ENCODE assay signal across 10 cellular contexts in genomic region chr6:109002100-109002697, GRCh38.
DNase-seq lines count a peak whose midpoint lies in the region; ATAC-seq and TF ChIP-seq lines count a peak whose summit lies in the region.
"Had no signal": no experiment of that assay in that cellular context is flagged by ENCODE, and none has a peak within 500 bp of the region (broad histone marks: within the 10 kb centered on the region; RNA-seq: fewer than 3 reads in every experiment).

No MANE protein-coding gene starts in this region.

- H3K4me3 ChIP-seq in fibroblast of villous mesenchyme (ENCODE audit: low read depth, low read length): no peak overlapping the region
- H3K4me3 ChIP-seq: A549 had no signal

- H3K4me3 Mint-ChIP-seq in natural killer cell: no peak overlapping the region
- H3K4me3 Mint-ChIP-seq in natural killer cell treated with Interleukin-12 subunit alpha and Interleukin-12 subunit beta and Interleukin-15 and Interleukin-18, amount 100 ng/mL, for 72 hours: no peak overlapping the region

- peak overlapping the region; percentile 1 to 69 for H3K27ac Mint-ChIP-seq in natural killer cell
- H3K27ac Mint-ChIP-seq in natural killer cell treated with Interleukin-12 subunit alpha and Interleukin-12 subunit beta and Interleukin-15 and Interleukin-18, amount 100 ng/mL, for 72 hours: peak overlapping the region in 1 of 2 donors; percentile 35

- ATAC-seq in natural killer cell (no peak), omental fat pad (ENCODE audit: low FRiP score) (peak; percentile 95)
- ATAC-seq in natural killer cell treated with Interleukin-12 subunit alpha and Interleukin-12 subunit beta and Interleukin-15 and Interleukin-18, amount 100 ng/mL, for 72 hours: no peak
- ATAC-seq: A549 had no signal

- H3K9me3 Mint-ChIP-seq in natural killer cell: no peaks in the 10 kb centered on the region
- H3K9me3 Mint-ChIP-seq in natural killer cell treated with Interleukin-12 subunit alpha and Interleukin-12 subunit beta and Interleukin-15 and Interleukin-18, amount 100 ng/mL, for 72 hours: no peaks in the 10 kb centered on the region

- peaks cover 19% of the 10 kb centered on the region for H3K36me3 Mint-ChIP-seq in natural killer cell
- H3K36me3 Mint-ChIP-seq in natural killer cell treated with Interleukin-12 subunit alpha and Interleukin-12 subunit beta and Interleukin-15 and Interleukin-18, amount 100 ng/mL, for 72 hours: no peaks in the 10 kb centered on the region

- no peaks in the 10 kb centered on the region for H3K27me3 Mint-ChIP-seq in natural killer cell (ENCODE audit: low read depth in 2 of 2)
- no peaks in the 10 kb centered on the region for H3K27me3 Mint-ChIP-seq in natural killer cell treated with Interleukin-12 subunit alpha and Interleukin-12 subunit beta and Interleukin-15 and Interleukin-18, amount 100 ng/mL, for 72 hours

- no peak for DNase-seq in natural killer cell
- no peak for DNase-seq in natural killer cell treated with Interleukin-12 subunit alpha and Interleukin-12 subunit beta and Interleukin-15 and Interleukin-18, amount 100 ng/mL, for 72 hours (ENCODE audit: low spot score)
- DNase-seq in fibroblast of villous mesenchyme (ENCODE audit: low read depth): peak; percentile 69
- no peak for DNase-seq in omental fat pad (ENCODE audit: low spot score)
- DNase-seq in COLO829 (ENCODE audit: low spot score): no peak
- DNase-seq in activated naive CD4-positive, alpha-beta T cell treated with anti-CD3 and anti-CD28 coated beads, Interleukin-2, amount 50 U/mL, for 16 hours: no peak
- no peak for DNase-seq in NCI-H1417 treated with DMSO at 0.1 percent for 48 hours (lab: John Stamatoyannopoulos, UW)
- DNase-seq in T-helper 1 cell: no peak
- DNase-seq: effector CD4-positive, alpha-beta T cell had no signal

- TF ChIP-seq CTCF in natural killer cell (IDR thresholded peaks at IDR 0.05) (no peak), fibroblast of villous mesenchyme (IDR thresholded peaks at IDR 0.05; ENCODE audit: insufficient read depth, low read depth, low read length) (no peak), omental fat pad (IDR thresholded peaks at IDR 0.05) (no peak)

- H3K4me1 Mint-ChIP-seq in natural killer cell: peaks cover 49 to 51% of the 10 kb centered on the region in 2 donors
- peaks cover 35 to 40% of the 10 kb centered on the region in 2 donors for H3K4me1 Mint-ChIP-seq in natural killer cell treated with Interleukin-12 subunit alpha and Interleukin-12 subunit beta and Interleukin-15 and Interleukin-18, amount 100 ng/mL, for 72 hours (ENCODE audit: low read depth in 2 of 2)

- intact Hi-C loops in natural killer cell (cut with micrococcal nuclease): no loop called here
